12 cellular contexts compared by ENCODE assay signal in genomic region chr6:151036869-151037680, GRCh38.
DNase-seq lines count a peak whose midpoint lies in the region; ATAC-seq and TF ChIP-seq lines count a peak whose summit lies in the region.
"Had no signal": no experiment of that assay in that cellular context is flagged by ENCODE, and none has a peak within 500 bp of the region (broad histone marks: within the 10 kb centered on the region; RNA-seq: fewer than 3 reads in every experiment).

No MANE protein-coding gene starts in this region.

- WGBS in gastroesophageal sphincter (ENCODE audit: low coverage in 1 of 2), 2 donors, result 78 to 100% methylated on average over 4 to 10 of the region's 12 CpGs

- H3K9me3 Mint-ChIP-seq in activated CD4-positive, alpha-beta T cell treated with anti-CD3 and anti-CD28 coated beads, Interleukin-2, amount 10 ng/mL, durations not matched to agents 7 days and 5 days, result no peaks in the 10 kb centered on the region
- H3K9me3 Mint-ChIP-seq in activated CD8-positive, alpha-beta memory T cell treated with anti-CD3 and anti-CD28 coated beads, Interleukin-2, amount 10 ng/mL, durations not matched to agents 7 days and 5 days (ENCODE audit: low read depth), result no peaks in the 10 kb centered on the region

- TF ChIP-seq POLR2A in gastroesophageal sphincter (IDR thresholded peaks at IDR 0.05), result no peak

- peaks cover 0 to 16% (median 0%) of the 10 kb centered on the region in 3 donors for H3K4me1 ChIP-seq in gastroesophageal sphincter

- no peaks in the 10 kb centered on the region for H3K9me3 ChIP-seq in gastroesophageal sphincter

- ATAC-seq in activated CD8-positive, alpha-beta memory T cell treated with anti-CD3 and anti-CD28 coated beads, Interleukin-2, amount 10 ng/mL, durations not matched to agents 7 days and 5 days, result no peak
- ATAC-seq in gastroesophageal sphincter, result no peak
- no peak for ATAC-seq in stimulated activated naive CD8-positive, alpha-beta T cell treated with anti-CD3 and anti-CD28 coated beads, Interleukin-15, Interleukin-2, amounts not matched to agents 100 U/mL and 50 U/mL, for 24 hours

- H3K36me3 ChIP-seq in gastroesophageal sphincter, result peaks cover 0 to 5% of the 10 kb centered on the region in 2 donors

- DNase-seq in activated CD4-positive, alpha-beta T cell treated with anti-CD3 and anti-CD28 coated beads, Interleukin-2, amount 50 U/mL, for 48 hours, result peak; percentile 7 to 25
- DNase-seq in activated CD4-positive, alpha-beta T cell treated with anti-CD3 and anti-CD28 coated beads, Interleukin-2, amount 10 ng/mL, durations not matched to agents 7 days and 5 days, result no peak
- DNase-seq in activated CD8-positive, alpha-beta memory T cell treated with anti-CD3 and anti-CD28 coated beads, Interleukin-2, amount 10 ng/mL, durations not matched to agents 7 days and 5 days, result peak; percentile 52
- peak; percentile 42 for DNase-seq in stimulated activated naive CD8-positive, alpha-beta T cell treated with anti-CD3 and anti-CD28 coated beads, Interleukin-15, Interleukin-2, amounts not matched to agents 100 U/mL and 50 U/mL, for 24 hours
- DNase-seq in SKM-1 treated with dmso at 0.1 percent for 144 hours (lab: John Stamatoyannopoulos, UW; ENCODE audit: unreplicated experiment), result no peak
- no peak for DNase-seq in COLO829 (ENCODE audit: low spot score)
- DNase-seq in NCI-H2029 treated with DMSO at 0.1 percent for 48 hours (lab: John Stamatoyannopoulos, UW), result no peak
- DNase-seq: activated CD4-positive, CD25-positive, alpha-beta regulatory T cell; central memory CD4-positive, alpha-beta T cell; NCI-H524 had no signal

- H3K27me3 ChIP-seq in gastroesophageal sphincter, result no peaks in the 10 kb centered on the region

- H3K36me3 Mint-ChIP-seq in activated CD4-positive, alpha-beta T cell treated with anti-CD3 and anti-CD28 coated beads, Interleukin-2, amount 10 ng/mL, durations not matched to agents 7 days and 5 days (ENCODE audit: low read depth), result peaks cover 30% of the 10 kb centered on the region
- peaks cover 43% of the 10 kb centered on the region for H3K36me3 Mint-ChIP-seq in activated CD8-positive, alpha-beta memory T cell treated with anti-CD3 and anti-CD28 coated beads, Interleukin-2, amount 10 ng/mL, durations not matched to agents 7 days and 5 days

- no peak overlapping the region for H3K4me3 ChIP-seq in gastroesophageal sphincter
- H3K4me3 ChIP-seq: skin epidermis had no signal

- H3K4me1 Mint-ChIP-seq in activated CD4-positive, alpha-beta T cell treated with anti-CD3 and anti-CD28 coated beads, Interleukin-2, amount 10 ng/mL, durations not matched to agents 7 days and 5 days, result peaks cover 10% of the 10 kb centered on the region
- peaks cover 18% of the 10 kb centered on the region for H3K4me1 Mint-ChIP-seq in activated CD8-positive, alpha-beta memory T cell treated with anti-CD3 and anti-CD28 coated beads, Interleukin-2, amount 10 ng/mL, durations not matched to agents 7 days and 5 days

- H3K27me3 Mint-ChIP-seq in activated CD4-positive, alpha-beta T cell treated with anti-CD3 and anti-CD28 coated beads, Interleukin-2, amount 10 ng/mL, durations not matched to agents 7 days and 5 days, result no peaks in the 10 kb centered on the region
- H3K27me3 Mint-ChIP-seq in activated CD8-positive, alpha-beta memory T cell treated with anti-CD3 and anti-CD28 coated beads, Interleukin-2, amount 10 ng/mL, durations not matched to agents 7 days and 5 days, result no peaks in the 10 kb centered on the region

- no peak for TF ChIP-seq CTCF in gastroesophageal sphincter (IDR thresholded peaks at IDR 0.05)

- CTCF ChIA-PET in activated CD4-positive, alpha-beta T cell treated with anti-CD3 and anti-CD28 coated beads, Interleukin-2, amount 10 ng/mL, durations not matched to agents 7 days and 5 days (lab: Charles Lee), result no interaction called here
- CTCF ChIA-PET in activated CD8-positive, alpha-beta memory T cell treated with anti-CD3 and anti-CD28 coated beads, Interleukin-2, amount 10 ng/mL, durations not matched to agents 7 days and 5 days (lab: Charles Lee), result interaction anchor here (0.9 to 1.1 kb wide), 2 partner anchors 23 to 287 kb away, joined by 3 to 5 read pairs; no protein-coding TSS in a partner anchor

- POLR2A ChIA-PET in activated CD4-positive, alpha-beta T cell treated with anti-CD3 and anti-CD28 coated beads, Interleukin-2, amount 10 ng/mL, durations not matched to agents 7 days and 5 days (lab: Charles Lee), result no interaction called here

- peak overlapping the region in 3 of 4 donors; percentile 48 to 56 (median 48) for H3K27ac ChIP-seq in gastroesophageal sphincter

- no peak for TF ChIP-seq EP300 in gastroesophageal sphincter (IDR thresholded peaks at IDR 0.05)

- H3K27ac Mint-ChIP-seq in activated CD4-positive, alpha-beta T cell treated with anti-CD3 and anti-CD28 coated beads, Interleukin-2, amount 10 ng/mL, durations not matched to agents 7 days and 5 days, result no peak overlapping the region
- H3K27ac Mint-ChIP-seq in activated CD8-positive, alpha-beta memory T cell treated with anti-CD3 and anti-CD28 coated beads, Interleukin-2, amount 10 ng/mL, durations not matched to agents 7 days and 5 days, result no peak overlapping the region

- no peak overlapping the region for H3K4me3 Mint-ChIP-seq in activated CD4-positive, alpha-beta T cell treated with anti-CD3 and anti-CD28 coated beads, Interleukin-2, amount 10 ng/mL, durations not matched to agents 7 days and 5 days
- no peak overlapping the region for H3K4me3 Mint-ChIP-seq in activated CD8-positive, alpha-beta memory T cell treated with anti-CD3 and anti-CD28 coated beads, Interleukin-2, amount 10 ng/mL, durations not matched to agents 7 days and 5 days

Comparison
In these comparisons a context has a peak if more than half of its experiments do, and no peak if none do; other contexts are left out.
1. DNase-seq: peak in activated CD4-positive, alpha-beta T cell treated with anti-CD3 and anti-CD28 coated beads, Interleukin-2, amount 50 U/mL, for 48 hours (2 of 2), activated CD8-positive, alpha-beta memory T cell treated with anti-CD3 and anti-CD28 coated beads, Interleukin-2, amount 10 ng/mL, durations not matched to agents 7 days and 5 days (single experiment) and stimulated activated naive CD8-positive, alpha-beta T cell treated with anti-CD3 and anti-CD28 coated beads, Interleukin-15, Interleukin-2, amounts not matched to agents 100 U/mL and 50 U/mL, for 24 hours (single experiment); none in activated CD4-positive, alpha-beta T cell treated with anti-CD3 and anti-CD28 coated beads, Interleukin-2, amount 10 ng/mL, durations not matched to agents 7 days and 5 days (single experiment), SKM-1 treated with dmso at 0.1 percent for 144 hours (single experiment), COLO829 (single experiment) and NCI-H2029 treated with DMSO at 0.1 percent for 48 hours (single experiment).